In the genomic region with DNA sequence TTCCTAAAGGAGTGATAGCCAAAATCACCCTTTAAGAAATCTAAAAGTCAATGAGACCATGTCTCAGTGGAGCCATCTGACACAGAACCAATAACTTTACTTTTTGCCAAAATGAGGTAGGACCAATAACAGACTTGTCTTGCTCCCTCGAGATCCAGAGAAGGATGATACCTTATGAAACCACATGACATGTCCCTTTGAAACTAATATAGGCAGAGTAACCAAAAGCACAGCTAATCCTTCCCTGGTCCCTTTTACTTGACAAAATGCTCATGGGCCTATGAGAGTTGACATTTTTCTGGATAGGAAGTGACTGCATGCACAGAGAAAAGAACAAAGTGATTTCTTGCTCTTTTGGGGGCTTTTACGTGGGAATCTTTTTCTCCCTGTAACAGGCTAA, we compare ENCODE assay signal across 16 cellular contexts.
DNase-seq lines count a peak whose midpoint lies in the region; ATAC-seq and TF ChIP-seq lines count a peak whose summit lies in the region.
"Had no signal": no experiment of that assay in that cellular context is flagged by ENCODE, and none has a peak within 500 bp of the region (broad histone marks: within the 10 kb centered on the region; RNA-seq: fewer than 3 reads in every experiment).

No MANE protein-coding gene starts in this region.

- H3K4me1 ChIP-seq in BLaER1 (peaks cover 47% of the 10 kb centered on the region), hepatocyte (ENCODE audit: insufficient read depth) (no peaks in the 10 kb centered on the region)
- H3K4me1 ChIP-seq in CD4-positive, CD25-positive, alpha-beta regulatory T cell (ENCODE audit: control insufficient read depth, insufficient read depth, low read length, poor library complexity, severe bottlenecking), result peaks cover 16% of the 10 kb centered on the region

- no peaks in the 10 kb centered on the region for H3K79me2 ChIP-seq in hepatocyte

- no peak overlapping the region for H3K9ac ChIP-seq in BLaER1
- H3K9ac ChIP-seq: neural progenitor cell had no signal

- H3K36me3 ChIP-seq in BLaER1 (peaks cover 75% of the 10 kb centered on the region), hepatocyte (replicated peaks; ENCODE audit: insufficient read depth, low read depth) (no peaks in the 10 kb centered on the region)
- H3K36me3 ChIP-seq in CD4-positive, CD25-positive, alpha-beta regulatory T cell (ENCODE audit: control insufficient read depth, insufficient read depth, low read length), result peaks cover 31% of the 10 kb centered on the region
- H3K36me3 ChIP-seq: neural progenitor cell had no signal

- no peak overlapping the region for H2AFZ ChIP-seq in hepatocyte
- H2AFZ ChIP-seq: neural progenitor cell had no signal

- H3K9me3 ChIP-seq in BLaER1, result no peaks in the 10 kb centered on the region
- no peaks in the 10 kb centered on the region for H3K9me3 ChIP-seq in CD4-positive, CD25-positive, alpha-beta regulatory T cell (ENCODE audit: control insufficient read depth in 2 of 2, low read length in 2 of 2)
- no peaks in the 10 kb centered on the region for H3K9me3 ChIP-seq in hepatocyte (ENCODE audit: low read depth)
- H3K9me3 ChIP-seq: left lung, testis had no signal

- H3K9me3 Mint-ChIP-seq in CD4-positive, CD25-positive, alpha-beta regulatory T cell, result no peaks in the 10 kb centered on the region
- H3K9me3 Mint-ChIP-seq: activated T-helper 2 cell treated with anti-CD3 and anti-CD28 coated beads, Interferon-gamma antibody, Interleukin-2, Interleukin-4, amounts not matched to agents 10 μg/mL and 5 μg/mL and 100 μg/mL, durations not matched to agents 14 hours and 24 hours and 36 hours; neural progenitor cell had no signal

- no peaks in the 10 kb centered on the region for H4K20me1 ChIP-seq in BLaER1
- H4K20me1 ChIP-seq in hepatocyte (ENCODE audit: insufficient read depth, poor library complexity, severe bottlenecking), result no peaks in the 10 kb centered on the region

- peaks cover 23 to 37% (median 26%) of the 10 kb centered on the region in 4 donors for H3K4me1 Mint-ChIP-seq in CD4-positive, CD25-positive, alpha-beta regulatory T cell

- 63% methylated on average over 2 of the region's 2 CpGs for WGBS in hepatocyte (ENCODE audit: low lambda C conversion rate, missing lambda C conversion rate)

- no peak overlapping the region for H3K4me3 Mint-ChIP-seq in CD4-positive, CD25-positive, alpha-beta regulatory T cell
- H3K4me3 Mint-ChIP-seq: neural progenitor cell had no signal

- no peak for TF ChIP-seq CTCF in hepatocyte (IDR thresholded peaks at IDR 0.05; ENCODE audit: poor library complexity)

- peak overlapping the region; percentile 68 for H3K27ac ChIP-seq in BLaER1
- peak overlapping the region; percentile 53 for H3K27ac ChIP-seq in CD4-positive, CD25-positive, alpha-beta regulatory T cell (ENCODE audit: insufficient read depth, low read length, poor library complexity, severe bottlenecking)
- peak overlapping the region; percentile 49 for H3K27ac ChIP-seq in hepatocyte
- H3K27ac ChIP-seq: HL-60, neural progenitor cell had no signal

- H3K4me3 ChIP-seq in BLaER1 (no peak overlapping the region), hepatocyte (no peak overlapping the region)
- H3K4me3 ChIP-seq in CD4-positive, CD25-positive, alpha-beta regulatory T cell (ENCODE audit: low read depth, low read length), result no peak overlapping the region
- H3K4me3 ChIP-seq in Jurkat, Clone E6-1 (ENCODE audit: low read length), result no peak overlapping the region
- H3K4me3 ChIP-seq: left lung, neural progenitor cell, testis had no signal

- H3K36me3 Mint-ChIP-seq in CD4-positive, CD25-positive, alpha-beta regulatory T cell, result peaks cover 48% of the 10 kb centered on the region

- ATAC-seq in CD4-positive, CD25-positive, alpha-beta regulatory T cell (ENCODE audit: low read depth in 2 of 2), result no peak

- H3K27ac Mint-ChIP-seq in CD4-positive, CD25-positive, alpha-beta regulatory T cell, result peak overlapping the region in 1 of 3 donors; percentile 75
- H3K27ac Mint-ChIP-seq: neural progenitor cell, progenitor cell of endocrine pancreas had no signal

- no peaks in the 10 kb centered on the region for H3K9me2 ChIP-seq in hepatocyte (replicated peaks; ENCODE audit: insufficient read depth)

- no peak for DNase-seq in CD4-positive, CD25-positive, alpha-beta regulatory T cell
- peak; percentile 38 for DNase-seq in Jurkat, Clone E6-1 (ENCODE audit: low read depth, low spot score)
- DNase-seq in hepatocyte (ENCODE audit: low spot score) (no peak), anterior cingulate cortex (lab: John Stamatoyannopoulos, UW) (no peak), COLO668 (lab: John Stamatoyannopoulos, UW; ENCODE audit: unreplicated experiment) (no peak), dermis blood vessel endothelial cell (no peak)
- DNase-seq: cortex of kidney, left lung, NCI-H1417, NCI-H2107, testis had no signal

- no peaks in the 10 kb centered on the region for H3K27me3 ChIP-seq in BLaER1
- H3K27me3 ChIP-seq in CD4-positive, CD25-positive, alpha-beta regulatory T cell (ENCODE audit: control insufficient read depth, insufficient read depth, low read length), result no peaks in the 10 kb centered on the region
- H3K27me3 ChIP-seq in hepatocyte, result no peaks in the 10 kb centered on the region
- H3K27me3 ChIP-seq: left lung, neural progenitor cell, testis had no signal

- H3K4me2 ChIP-seq in BLaER1, result peak overlapping the region; percentile 72
- H3K4me2 ChIP-seq in hepatocyte, result no peak overlapping the region
- H3K4me2 ChIP-seq: neural progenitor cell had no signal

- no peaks in the 10 kb centered on the region for H3K27me3 Mint-ChIP-seq in CD4-positive, CD25-positive, alpha-beta regulatory T cell
- H3K27me3 Mint-ChIP-seq: progenitor cell of endocrine pancreas had no signal
